In the genomic region with DNA sequence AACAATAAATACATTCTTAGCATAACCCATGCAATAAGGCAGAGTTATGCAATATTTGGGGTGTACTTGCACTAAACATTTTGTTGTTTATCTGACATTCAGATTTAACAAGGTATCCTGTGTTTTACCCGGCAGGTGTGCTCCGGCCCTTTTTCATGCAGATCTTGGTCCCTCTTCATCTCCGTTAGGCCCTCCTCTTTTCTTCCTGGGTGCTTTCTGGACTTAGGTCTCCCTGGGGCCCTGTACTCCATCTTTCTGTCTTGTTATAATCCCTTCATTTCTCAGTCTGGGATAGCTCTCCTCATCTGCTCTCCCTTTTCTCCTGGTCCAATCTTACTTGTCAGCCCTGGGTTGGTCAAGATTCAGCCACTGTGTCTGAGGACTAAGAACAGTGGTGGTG, we compare ENCODE assay signal across 29 cellular contexts. TPM values are rescaled to one million over a fixed set of nuclear protein-coding genes. Genes with fewer than 3 reads are reported as not detected.
"Had no signal": no experiment of that assay in that cellular context is flagged by ENCODE, and none has a peak within 500 bp of the region (broad histone marks: within the 10 kb centered on the region; RNA-seq: fewer than 3 reads in every experiment).

No MANE protein-coding gene starts in this region.

- H3K4me3 ChIP-seq: ascending aorta, breast epithelium, cardiac muscle cell, colonic mucosa, dorsolateral prefrontal cortex had no signal

- DNase-seq: activated CD4-positive, alpha-beta memory T cell treated with anti-CD3 and anti-CD28 coated beads, Interleukin-2, amount 10 ng/mL, durations not matched to agents 7 days and 5 days; activated CD4-positive, alpha-beta T cell treated with anti-CD3 and anti-CD28 coated beads for 1 hour; activated CD4-positive, alpha-beta T cell treated with anti-CD3 and anti-CD28 coated beads for 4 hours; activated CD4-positive, alpha-beta T cell treated with anti-CD3 and anti-CD28 coated beads, Interleukin-2, amount 10 ng/mL, durations not matched to agents 7 days and 5 days; activated CD4-positive, alpha-beta T cell treated with anti-CD3 and anti-CD28 coated beads, Interleukin-2, amount 50 U/mL, for 4 hours; activated CD8-positive, alpha-beta memory T cell treated with anti-CD3 and anti-CD28 coated beads, Interleukin-2, amount 50 U/mL, for 48 hours; activated gamma-delta T cell; activated naive CD4-positive, alpha-beta T cell; activated naive CD4-positive, alpha-beta T cell treated with anti-CD3 and anti-CD28 coated beads, Interleukin-2, amount 10 ng/mL, durations not matched to agents 7 days and 5 days; activated naive CD8-positive, alpha-beta T cell treated with anti-CD3 and anti-CD28 coated beads, Interleukin-2, amount 10 ng/mL, durations not matched to agents 7 days and 5 days; activated T-cell treated with anti-CD3 and anti-CD28 coated beads for 4 hours; activated T-cell treated with anti-CD3 and anti-CD28 coated beads, Interleukin-2, amount 50 U/mL, for 24 hours; activated T-cell treated with anti-CD3 and anti-CD28 coated beads, Interleukin-2, amount 50 U/mL, for 72 hours; central memory CD4-positive, alpha-beta T cell; cerebellar nuclear complex; colonic mucosa; dorsolateral prefrontal cortex; effector memory CD4-positive, alpha-beta T cell; endodermal cell; foreskin fibroblast; head of caudate nucleus; T-cell; T1000 had no signal

- ATAC-seq: activated naive CD4-positive, alpha-beta T cell treated with anti-CD3 and anti-CD28 coated beads, Interleukin-2, amount 50 U/mL, for 72 hours; activated T-cell treated with anti-CD3 and anti-CD28 coated beads, Interleukin-2, amount 50 U/mL, for 72 hours; esophagus mucosa; T-cell had no signal

- H3K4me1 ChIP-seq: ascending aorta, breast epithelium, colonic mucosa had no signal

- FAIRE-seq: frontal cortex had no signal

- H3K27me3 ChIP-seq: ascending aorta, breast epithelium, cardiac muscle cell, colonic mucosa had no signal

- H3K27ac ChIP-seq: ascending aorta, breast epithelium, cardiac muscle cell, colonic mucosa, dorsolateral prefrontal cortex had no signal

- H3K9me3 ChIP-seq: ascending aorta, colonic mucosa had no signal

- H3K36me3 ChIP-seq: ascending aorta, breast epithelium, cardiac muscle cell, colonic mucosa had no signal

RNA-seq across cellular contexts. Expression of a gene that starts 18.0 kb away (rescaled TPM):
- total RNA-seq: activated CD4-positive, alpha-beta memory T cell treated with anti-CD3 and anti-CD28 coated beads, Interleukin-2, amount 10 ng/mL, durations not matched to agents 7 days and 5 days; activated CD4-positive, alpha-beta T cell treated with anti-CD3 and anti-CD28 coated beads, Interleukin-2, amount 10 ng/mL, durations not matched to agents 7 days and 5 days; activated naive CD4-positive, alpha-beta T cell treated with anti-CD3 and anti-CD28 coated beads, Interleukin-2, amount 50 U/mL, for 72 hours; activated naive CD8-positive, alpha-beta T cell treated with anti-CD3 and anti-CD28 coated beads, Interleukin-2, amount 10 ng/mL, durations not matched to agents 7 days and 5 days; activated T-cell treated with anti-CD3 and anti-CD28 coated beads, Interleukin-2, amount 50 U/mL, for 72 hours; endodermal cell; T-cell had no signal
